In the genomic region with DNA sequence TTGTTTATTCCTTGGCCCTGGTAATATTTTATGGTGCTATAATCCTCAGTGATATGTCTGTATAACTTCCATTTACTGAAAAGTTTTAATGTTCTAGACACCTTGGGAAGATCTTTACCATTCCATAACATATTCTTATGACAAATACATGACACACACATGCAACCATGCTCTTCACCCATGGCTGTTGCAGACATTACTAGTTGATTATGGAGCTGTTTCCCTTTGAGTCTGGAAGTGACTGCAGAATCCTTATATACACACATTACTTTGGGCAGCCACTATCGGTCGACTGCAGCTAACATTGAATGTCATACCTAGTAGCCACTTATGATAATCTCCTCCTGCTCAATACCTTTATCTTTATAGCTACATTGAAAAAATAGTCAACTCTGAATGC, we compare ENCODE assay signal across 25 cellular contexts.
"Had no signal": no experiment of that assay in that cellular context is flagged by ENCODE, and none has a peak within 500 bp of the region (broad histone marks: within the 10 kb centered on the region; RNA-seq: fewer than 3 reads in every experiment).

No MANE protein-coding gene starts in this region.

- H3K36me3 ChIP-seq: neural progenitor cell, ovary, right lobe of liver, sigmoid colon, stomach, thoracic aorta, thyroid gland, upper lobe of left lung, vagina had no signal

- H3K4me1 ChIP-seq: parathyroid adenoma, psoas muscle, right lobe of liver, thyroid gland had no signal

- H3K27ac ChIP-seq: neural progenitor cell, ovary, parathyroid adenoma, psoas muscle, right lobe of liver, sigmoid colon, stomach, thoracic aorta, thyroid gland, upper lobe of left lung, vagina had no signal

- H3K9ac ChIP-seq: neural progenitor cell, parathyroid adenoma had no signal

- DNase-seq: occipital lobe; ovary; posterior cingulate gyrus; psoas muscle; right cardiac atrium; right lobe of liver; sigmoid colon; small intestine; stimulated activated CD4-positive, alpha-beta T cell treated with anti-CD3 and anti-CD28 coated beads, Interleukin-15, amount 100 ng/mL, for 24 hours; stimulated activated CD4-positive, alpha-beta T cell treated with anti-CD3 and anti-CD28 coated beads, Interleukin-2, amount 100 ng/mL, for 24 hours; stimulated activated CD4-positive, alpha-beta T cell treated with anti-CD3 and anti-CD28 coated beads, Interleukin-2, amount 100 ng/mL, for 48 hours; stimulated activated CD4-positive, alpha-beta T cell treated with anti-CD3 and anti-CD28 coated beads, Interleukin-4, amount 100 ng/mL, for 24 hours; stimulated activated naive B cell treated with anti-CD40 and anti-IgM and Interleukin-4, amounts not matched to agents 10 μg/mL and 1 μg/mL and 100 μg/mL, for 72 hours; stimulated activated naive CD4-positive, alpha-beta T cell treated with Interleukin-2 at 50 U/mL for 16 hours; stomach; thyroid gland; trophoblast cell; upper lobe of left lung had no signal

- H3K79me2 ChIP-seq: parathyroid adenoma had no signal

- H3K9me3 ChIP-seq: ovary, psoas muscle, right lobe of liver, sigmoid colon, thyroid gland, vagina had no signal

- H3K27me3 ChIP-seq: neural progenitor cell, ovary, right lobe of liver, sigmoid colon, stomach, thyroid gland, tibial nerve, upper lobe of left lung, vagina had no signal

- H3K4me2 ChIP-seq: neural progenitor cell had no signal

- H3K4me3 ChIP-seq: neural progenitor cell, ovary, psoas muscle, right lobe of liver, sigmoid colon, stomach, thoracic aorta, thyroid gland, tibial nerve, upper lobe of left lung, vagina had no signal

- ATAC-seq: psoas muscle; right cardiac atrium; right lobe of liver; stimulated activated effector memory CD8-positive, alpha-beta T cell treated with anti-CD3 and anti-CD28 coated beads, Interleukin-12 subunit alpha, Interleukin-12 subunit beta, amount 100 ng/mL, for 72 hours; stimulated activated naive B cell treated with anti-CD40 and anti-IgM and Interleukin-4, amounts not matched to agents 10 μg/mL and 1 μg/mL and 100 μg/mL, for 72 hours had no signal

- H2AFZ ChIP-seq: neural progenitor cell, parathyroid adenoma had no signal

- FAIRE-seq: small intestine, urothelium cell line had no signal
